ENCODE assay signal across 8 cellular contexts in the genomic region with DNA sequence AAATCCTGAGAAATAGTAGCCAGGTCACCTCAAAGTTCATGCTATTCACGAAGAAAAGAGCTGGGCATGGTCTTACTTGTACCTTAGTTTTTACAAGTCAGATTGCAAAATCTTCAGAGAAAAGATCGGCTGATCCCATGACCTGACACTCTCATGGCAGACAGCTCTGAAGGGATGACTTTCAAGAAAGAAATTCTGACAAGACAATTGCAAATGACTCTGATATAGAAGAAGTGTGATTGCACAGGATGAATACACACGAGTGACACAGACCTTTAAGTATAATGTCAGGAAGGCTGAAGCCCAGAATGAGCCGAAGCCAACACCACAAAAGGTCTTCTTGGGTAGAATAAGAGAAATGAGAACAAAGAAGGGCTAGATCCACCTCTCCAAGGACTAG. TPM values are rescaled to one million over a fixed set of nuclear protein-coding genes. Genes with fewer than 3 reads are reported as not detected.
"Had no signal": no experiment of that assay in that cellular context is flagged by ENCODE, and none has a peak within 500 bp of the region (broad histone marks: within the 10 kb centered on the region; RNA-seq: fewer than 3 reads in every experiment).

No MANE protein-coding gene starts in this region.

- H3K4me3 ChIP-seq: GM23248, HAP-1, K562 had no signal

- H3K27ac ChIP-seq: GM23248 had no signal

- H3K36me3 ChIP-seq: HAP-1 had no signal

- H3K9me3 ChIP-seq: HAP-1 had no signal

- H3K9ac ChIP-seq: GM23248 had no signal

- FAIRE-seq: HTR-8/SVneo, K562 had no signal

- H3K4me1 ChIP-seq: HAP-1 had no signal

- DNase-seq: GM23248, GOT3, H7, HFFc6, IMR-90 had no signal

- H2AFZ ChIP-seq: GM23248 had no signal

RNA-seq across cellular contexts. Expression of a gene that starts 59.4 kb away (rescaled TPM):
- total RNA-seq: GM23248, HFFc6, IMR-90, K562 had no signal
- polyA plus RNA-seq: GM23248, IMR-90, K562 had no signal
